In the genomic region with DNA sequence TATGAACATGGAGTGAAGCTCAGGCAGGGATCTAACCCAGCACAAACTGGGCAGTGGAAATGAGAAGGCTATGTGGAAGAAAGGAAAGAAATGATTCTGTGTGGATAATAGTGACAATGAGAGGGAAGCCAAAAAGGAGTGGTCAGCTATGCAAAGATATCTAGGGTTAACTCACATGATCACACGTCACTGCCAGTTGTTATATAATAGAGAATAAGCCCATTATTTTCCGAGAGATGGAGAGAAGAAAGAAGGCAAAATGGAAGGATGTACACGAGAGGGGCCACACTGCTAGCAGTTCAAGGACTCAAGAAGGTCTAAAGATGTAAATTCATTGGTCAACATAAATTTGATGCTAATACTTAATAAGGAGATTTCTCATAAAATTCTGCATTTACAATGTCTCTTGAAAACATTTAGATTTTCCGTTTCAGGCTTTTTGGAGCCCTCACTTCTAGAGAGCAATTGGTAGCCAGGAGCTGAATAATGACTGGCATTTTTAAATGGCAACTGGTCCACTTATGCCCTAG, we compare ENCODE assay signal across 22 cellular contexts. TPM values are rescaled to one million over a fixed set of nuclear protein-coding genes. Genes with fewer than 3 reads are reported as not detected.
DNase-seq lines count a peak whose midpoint lies in the region; ATAC-seq and TF ChIP-seq lines count a peak whose summit lies in the region.
"Had no signal": no experiment of that assay in that cellular context is flagged by ENCODE, and none has a peak within 500 bp of the region (broad histone marks: within the 10 kb centered on the region; RNA-seq: fewer than 3 reads in every experiment).

No MANE protein-coding gene starts in this region.

- H3K23ac ChIP-seq in mesenchymal stem cell (ENCODE audit: low read length in 2 of 2), result no peak overlapping the region

- H3K27ac ChIP-seq in 22Rv1, result peak overlapping the region; percentile 62
- H3K27ac ChIP-seq in caudate nucleus (ENCODE audit: low read depth, low read length), result peak overlapping the region; percentile 95
- H3K27ac ChIP-seq in mesenchymal stem cell (ENCODE audit: low read length, poor library complexity, severe bottlenecking), result no peak overlapping the region
- H3K27ac ChIP-seq in substantia nigra (ENCODE audit: low read depth, low read length, poor library complexity, severe bottlenecking), result peak overlapping the region; percentile 52
- no peak overlapping the region for H3K27ac ChIP-seq in prostate gland
- H3K27ac ChIP-seq in effector memory CD4-positive, alpha-beta T cell (ENCODE audit: insufficient read depth, low read length, poor library complexity, severe bottlenecking), result no peak overlapping the region
- H3K27ac ChIP-seq: BLaER1 treated with 17β-estradiol and CSF1 and Interleukin-3, amounts not matched to agents 10 nM and 100 nM; WERI-Rb-1 had no signal

- ATAC-seq in HG03520 (IDR thresholded peaks at IDR 0.05; ENCODE audit: unreplicated experiment), result no peak
- ATAC-seq: K562 had no signal

- intact Hi-C loops in prostate gland (cut with DNase I), result loop anchor here (5.0 to 10.0 kb wide), 2 partner anchors 75 to 293 kb away; no protein-coding TSS in a partner anchor

- H3K27me3 ChIP-seq in mesenchymal stem cell (ENCODE audit: control insufficient read depth in 1 of 2, insufficient read depth in 1 of 2, low read length in 2 of 2) (no peaks in the 10 kb centered on the region), prostate gland (replicated peaks; ENCODE audit: insufficient read depth) (no peaks in the 10 kb centered on the region)
- peaks cover 3% of the 10 kb centered on the region for H3K27me3 ChIP-seq in effector memory CD4-positive, alpha-beta T cell (replicated peaks; ENCODE audit: control insufficient read depth, insufficient read depth, low read length, poor library complexity, severe bottlenecking)
- H3K27me3 ChIP-seq: BLaER1 treated with 17β-estradiol and CSF1 and Interleukin-3, amounts not matched to agents 10 nM and 100 nM had no signal

- no peak overlapping the region for H3K4me3 ChIP-seq in mesenchymal stem cell (ENCODE audit: insufficient read depth in 1 of 2, low read depth in 1 of 2, low read length in 2 of 2)
- no peak overlapping the region for H3K4me3 ChIP-seq in prostate gland
- H3K4me3 ChIP-seq in effector memory CD4-positive, alpha-beta T cell (ENCODE audit: insufficient read depth, low read depth, low read length, poor library complexity, severe bottlenecking), result no peak overlapping the region
- H3K4me3 ChIP-seq: BLaER1 treated with 17β-estradiol and CSF1 and Interleukin-3, amounts not matched to agents 10 nM and 100 nM; K562 had no signal

- H2BK12ac ChIP-seq in mesenchymal stem cell (ENCODE audit: low read length in 2 of 2), result no peak overlapping the region

- peak overlapping the region; percentile 58 for H2AK5ac ChIP-seq in mesenchymal stem cell (ENCODE audit: low read length, severe bottlenecking)

- no peak overlapping the region for H4K8ac ChIP-seq in mesenchymal stem cell (ENCODE audit: low read length)

- DNase-seq in caudate nucleus (lab: John Stamatoyannopoulos, UW) (no peak), mesenchymal stem cell (no peak), substantia nigra (lab: John Stamatoyannopoulos, UW) (peak in 1 of 49 donors; percentile 40), prostate gland (ENCODE audit: low spot score) (no peak), NCI-H187 (lab: John Stamatoyannopoulos, UW) (no peak)
- DNase-seq in effector memory CD4-positive, alpha-beta T cell, result no peak
- DNase-seq: ACHN; Caco-2; cerebellar nuclear complex; DMS79 treated with DMSO at 0.1 percent for 48 hours; effector CD4-positive, alpha-beta T cell; NCI-H446 treated with DMSO at 0.1 percent for 48 hours; stimulated activated CD4-positive, alpha-beta T cell treated with anti-CD3 and anti-CD28 coated beads, Interleukin-4, amount 100 ng/mL, for 24 hours; stimulated activated naive CD4-positive, alpha-beta T cell treated with Interleukin-2 at 50 U/mL for 16 hours; WERI-Rb-1 had no signal

- no peak overlapping the region for H3K4me2 ChIP-seq in mesenchymal stem cell (ENCODE audit: low read length, poor library complexity, severe bottlenecking)
- H3K4me2 ChIP-seq: BLaER1 treated with 17β-estradiol and CSF1 and Interleukin-3, amounts not matched to agents 10 nM and 100 nM had no signal

- TF ChIP-seq CTCF in 22Rv1 (IDR thresholded peaks at IDR 0.05), result no peak
- no peak for TF ChIP-seq CTCF in prostate gland (IDR thresholded peaks at IDR 0.05)

- no peak overlapping the region for H3K18ac ChIP-seq in mesenchymal stem cell (ENCODE audit: low read depth in 1 of 2, low read length in 2 of 2)

- H3K14ac ChIP-seq in mesenchymal stem cell (ENCODE audit: low read length in 2 of 2), result no peak overlapping the region

- H3K36me3 ChIP-seq in mesenchymal stem cell (ENCODE audit: control insufficient read depth in 1 of 2, insufficient read depth in 2 of 2, low read depth in 1 of 2, low read length in 2 of 2), result no peaks in the 10 kb centered on the region
- H3K36me3 ChIP-seq in prostate gland, result no peaks in the 10 kb centered on the region
- no peaks in the 10 kb centered on the region for H3K36me3 ChIP-seq in effector memory CD4-positive, alpha-beta T cell (ENCODE audit: control insufficient read depth, insufficient read depth, low read length)
- H3K36me3 ChIP-seq: BLaER1 treated with 17β-estradiol and CSF1 and Interleukin-3, amounts not matched to agents 10 nM and 100 nM; WERI-Rb-1 had no signal

- no peaks in the 10 kb centered on the region for H3K79me1 ChIP-seq in mesenchymal stem cell (replicated peaks; ENCODE audit: low read length, poor library complexity, severe bottlenecking)

- H4K91ac ChIP-seq in mesenchymal stem cell (ENCODE audit: low read length), result no peak overlapping the region

- H2BK120ac ChIP-seq in mesenchymal stem cell (ENCODE audit: low read depth, low read length), result no peak overlapping the region

- H2BK15ac ChIP-seq in mesenchymal stem cell (ENCODE audit: low read depth, poor library complexity, severe bottlenecking), result no peak overlapping the region

- H3K4ac ChIP-seq in mesenchymal stem cell (ENCODE audit: low read depth in 1 of 2, low read length in 2 of 2), result no peak overlapping the region

- no peaks in the 10 kb centered on the region for H3K9me3 ChIP-seq in mesenchymal stem cell (ENCODE audit: control insufficient read depth, low read length)
- H3K9me3 ChIP-seq in prostate gland, result no peaks in the 10 kb centered on the region
- no peaks in the 10 kb centered on the region for H3K9me3 ChIP-seq in effector memory CD4-positive, alpha-beta T cell (ENCODE audit: control insufficient read depth, low read length)
- H3K9me3 ChIP-seq: BLaER1 treated with 17β-estradiol and CSF1 and Interleukin-3, amounts not matched to agents 10 nM and 100 nM; Caco-2 had no signal

- peaks cover 8% of the 10 kb centered on the region for H3K4me1 ChIP-seq in mesenchymal stem cell (ENCODE audit: control insufficient read depth, insufficient read depth, low read depth, low read length)
- H3K4me1 ChIP-seq in prostate gland (replicated peaks), result no peaks in the 10 kb centered on the region
- no peaks in the 10 kb centered on the region for H3K4me1 ChIP-seq in effector memory CD4-positive, alpha-beta T cell (ENCODE audit: control insufficient read depth, insufficient read depth, low read length, poor library complexity, severe bottlenecking)
- H3K4me1 ChIP-seq: BLaER1 treated with 17β-estradiol and CSF1 and Interleukin-3, amounts not matched to agents 10 nM and 100 nM; Caco-2 had no signal

- TF ChIP-seq POLR2A in prostate gland (IDR thresholded peaks at IDR 0.05), result no peak

- no peak overlapping the region for H2AFZ ChIP-seq in mesenchymal stem cell (ENCODE audit: low read depth, low read length)

- no peak overlapping the region for H2BK5ac ChIP-seq in mesenchymal stem cell (ENCODE audit: low read depth, low read length, poor library complexity, severe bottlenecking)

- no peak overlapping the region for H3K9ac ChIP-seq in mesenchymal stem cell (ENCODE audit: low read length)
- H3K9ac ChIP-seq: BLaER1 treated with 17β-estradiol and CSF1 and Interleukin-3, amounts not matched to agents 10 nM and 100 nM had no signal

- 85% methylated on average over 4 of the region's 4 CpGs for WGBS in mesenchymal stem cell
- whole genome bisulfite sequencing in prostate gland, result 84% methylated on average over 4 of the region's 4 CpGs

RNA-seq across cellular contexts. Expression of a gene that starts 18.8 kb away (rescaled TPM):
- 3.1 TPM for polyA plus RNA-seq in mesenchymal stem cell (2013, experiment 1 of 2)
- 2.9 TPM for polyA plus RNA-seq in mesenchymal stem cell (2013, experiment 2 of 2)
- total RNA-seq in prostate gland, result 10 to 100 TPM; 12.3 to 14.2 TPM
- total RNA-seq: Caco-2, lung microvascular endothelial cell, OCI-LY7 had no signal
- polyA plus RNA-seq: K562, keratinocyte had no signal

Comparison
In these comparisons a context has a peak if more than half of its experiments do, and no peak if none do; other contexts are left out.
1. H3K27ac ChIP-seq: peak in 22Rv1 (single experiment), caudate nucleus (single experiment) and substantia nigra (single experiment); none in mesenchymal stem cell (single experiment), prostate gland (0 of 2) and effector memory CD4-positive, alpha-beta T cell (single experiment).